8 cellular contexts compared by ENCODE assay signal in the genomic region with DNA sequence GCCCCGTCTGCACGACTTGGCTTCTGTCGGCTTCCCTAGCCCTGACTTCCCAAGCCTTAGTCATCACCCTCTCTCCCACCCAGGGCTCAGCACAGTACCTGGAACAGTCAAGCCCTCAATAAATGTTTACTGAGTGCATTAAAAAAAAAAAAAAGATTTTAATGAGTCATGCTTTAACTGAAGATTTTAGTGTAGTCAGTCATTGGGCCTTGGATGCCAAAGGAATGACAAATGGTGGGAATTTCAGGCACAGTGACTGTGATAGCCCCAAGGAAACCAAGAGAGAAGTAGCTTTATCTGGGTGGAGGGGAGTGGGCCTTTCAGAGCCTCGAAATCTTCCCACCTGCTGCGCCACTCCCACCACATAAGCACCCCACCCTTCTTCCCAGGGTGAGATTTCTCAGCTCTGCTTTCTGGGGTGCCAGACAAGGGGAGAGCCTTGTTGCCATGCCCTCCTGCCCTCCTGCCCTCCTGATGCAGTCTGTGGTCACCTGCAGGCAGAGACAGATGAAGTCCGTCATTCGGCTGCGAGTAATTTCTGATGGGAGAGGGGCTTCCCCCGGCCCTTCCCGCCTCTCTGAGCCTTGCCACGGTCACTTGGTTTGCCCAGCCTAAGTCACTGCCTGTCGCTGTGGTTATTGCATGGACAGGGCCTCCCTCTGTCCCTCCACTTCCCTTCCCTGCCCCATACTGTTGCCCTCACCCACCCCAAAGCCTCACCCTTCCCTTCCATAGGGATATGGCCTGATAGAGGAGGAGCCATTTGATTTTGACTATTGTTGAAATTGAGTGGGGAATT. TPM values are rescaled to one million over a fixed set of nuclear protein-coding genes. Genes with fewer than 3 reads are reported as not detected.
A peak's percentile ranks its signal among the peaks of the same experiment; 100 is the strongest.
DNase-seq lines count a peak whose midpoint lies in the region; ATAC-seq and TF ChIP-seq lines count a peak whose summit lies in the region.

No MANE protein-coding gene starts in this region.

- peaks cover 76% of the 10 kb centered on the region for H3K4me1 Mint-ChIP-seq in activated CD4-positive, alpha-beta T cell treated with anti-CD3 and anti-CD28 coated beads, Interleukin-2, amount 10 ng/mL, durations not matched to agents 24 days and 14 days

- no peak for TF ChIP-seq CTCF in ascending aorta (IDR thresholded peaks at IDR 0.05)
- TF ChIP-seq CTCF in kidney epithelial cell (IDR thresholded peaks at IDR 0.05; ENCODE audit: insufficient read depth, low read length, poor library complexity, severe bottlenecking), result no peak
- no peak for TF ChIP-seq CTCF in tibial artery (IDR thresholded peaks at IDR 0.05)

- DNase-seq in activated CD4-positive, alpha-beta T cell treated with anti-CD3 and anti-CD28 coated beads, Interleukin-2, amount 10 ng/mL, durations not matched to agents 24 days and 14 days, result no peak
- DNase-seq in activated CD4-positive, alpha-beta T cell treated with anti-CD3 and anti-CD28 coated beads, Interleukin-2, amount 50 U/mL, for 4 hours, result no peak
- DNase-seq in ascending aorta (ENCODE audit: low spot score in 2 of 2), result peak; percentile 46 to 90
- peak; percentile 95 for DNase-seq in kidney epithelial cell (ENCODE audit: low read depth)
- peak; percentile 58 to 81 for DNase-seq in tibial artery
- DNase-seq in D341Med (ENCODE audit: low spot score), result no peak
- DNase-seq in NCI-H748 treated with DMSO at 0.1 percent for 48 hours (lab: John Stamatoyannopoulos, UW), result no peak

- H3K9me3 ChIP-seq in ascending aorta (no peaks in the 10 kb centered on the region), tibial artery (no peaks in the 10 kb centered on the region)

- H3K27me3 Mint-ChIP-seq in activated CD4-positive, alpha-beta T cell treated with anti-CD3 and anti-CD28 coated beads, Interleukin-2, amount 10 ng/mL, durations not matched to agents 24 days and 14 days, result no peaks in the 10 kb centered on the region

- H3K4me1 ChIP-seq in ascending aorta (peaks cover 23 to 53% of the 10 kb centered on the region in 2 donors), tibial artery (peaks cover 10 to 74% (median 57%) of the 10 kb centered on the region in 4 donors)

- H3K4me3 Mint-ChIP-seq in activated CD4-positive, alpha-beta T cell treated with anti-CD3 and anti-CD28 coated beads, Interleukin-2, amount 10 ng/mL, durations not matched to agents 24 days and 14 days, result peak overlapping the region; percentile 22

- H3K9me3 Mint-ChIP-seq in activated CD4-positive, alpha-beta T cell treated with anti-CD3 and anti-CD28 coated beads, Interleukin-2, amount 10 ng/mL, durations not matched to agents 24 days and 14 days, result peaks cover 4% of the 10 kb centered on the region

- H3K4me3 ChIP-seq in ascending aorta, result no peak overlapping the region
- H3K4me3 ChIP-seq in kidney epithelial cell (ENCODE audit: low read depth, low read length), result no peak overlapping the region
- H3K4me3 ChIP-seq in tibial artery, result no peak overlapping the region

- H3K36me3 Mint-ChIP-seq in activated CD4-positive, alpha-beta T cell treated with anti-CD3 and anti-CD28 coated beads, Interleukin-2, amount 10 ng/mL, durations not matched to agents 24 days and 14 days (ENCODE audit: low read depth), result peaks cover 56% of the 10 kb centered on the region

- peak overlapping the region; percentile 84 to 85 for H3K27ac ChIP-seq in ascending aorta
- peak overlapping the region; percentile 58 to 61 for H3K27ac ChIP-seq in tibial artery

- ATAC-seq in HG03354 (IDR thresholded peaks at IDR 0.05; ENCODE audit: poor library complexity, severe bottlenecking, unreplicated experiment), result no peak

- H3K36me3 ChIP-seq in ascending aorta (no peaks in the 10 kb centered on the region), kidney epithelial cell (ENCODE audit: control insufficient read depth, insufficient read depth, low read length) (no peaks in the 10 kb centered on the region), tibial artery (no peaks in the 10 kb centered on the region)

- H3K27me3 ChIP-seq in ascending aorta (no peaks in the 10 kb centered on the region), kidney epithelial cell (ENCODE audit: control insufficient read depth, insufficient read depth, low read length) (no peaks in the 10 kb centered on the region), tibial artery (no peaks in the 10 kb centered on the region)

- intact Hi-C loops in activated CD4-positive, alpha-beta T cell treated with anti-CD3 and anti-CD28 coated beads, Interleukin-2, amount 10 ng/mL, durations not matched to agents 24 days and 14 days (cut with micrococcal nuclease), result no loop called here
- intact Hi-C loops in ascending aorta (cut with DNase I) (loop anchor here (2.0 to 5.0 kb wide), 4 partner anchors 14 to 225 kb away; partner anchors contain the start of gene SMAD3), tibial artery (cut with DNase I; ENCODE audit: low total_unique reads) (no loop called here)

- peak overlapping the region; percentile 83 for H3K27ac Mint-ChIP-seq in activated CD4-positive, alpha-beta T cell treated with anti-CD3 and anti-CD28 coated beads, Interleukin-2, amount 10 ng/mL, durations not matched to agents 24 days and 14 days

RNA-seq across cellular contexts. Expression of gene SMAD3, which starts 41.8 kb away (rescaled TPM):
- 59.9 and 61.6 TPM in 2 replicates for total RNA-seq in activated CD4-positive, alpha-beta T cell treated with anti-CD3 and anti-CD28 coated beads, Interleukin-2, amount 10 ng/mL, durations not matched to agents 24 days and 14 days
- total RNA-seq in ascending aorta (89.3 TPM), kidney epithelial cell (31.0 and 34.8 TPM in 2 replicates)

Comparison
In these comparisons a context has a peak if more than half of its experiments do, and no peak if none do; other contexts are left out.
1. DNase-seq: peak in ascending aorta (2 of 2), kidney epithelial cell (single experiment) and tibial artery (2 of 2); none in activated CD4-positive, alpha-beta T cell treated with anti-CD3 and anti-CD28 coated beads, Interleukin-2, amount 10 ng/mL, durations not matched to agents 24 days and 14 days (single experiment), activated CD4-positive, alpha-beta T cell treated with anti-CD3 and anti-CD28 coated beads, Interleukin-2, amount 50 U/mL, for 4 hours (0 of 2), D341Med (single experiment) and NCI-H748 treated with DMSO at 0.1 percent for 48 hours (single experiment).